ENCODE assay signal across 19 cellular contexts in genomic region chr9:134661299-134661698, GRCh38. TPM values are rescaled to one million over a fixed set of nuclear protein-coding genes. Genes with fewer than 3 reads are reported as not detected.
DNase-seq lines count a peak whose midpoint lies in the region; ATAC-seq, FAIRE-seq and TF ChIP-seq lines count a peak whose summit lies in the region.
"Had no signal": no experiment of that assay in that cellular context is flagged by ENCODE, and none has a peak within 500 bp of the region (broad histone marks: within the 10 kb centered on the region; RNA-seq: fewer than 3 reads in every experiment).

No MANE protein-coding gene starts in this region.

- H3K9ac ChIP-seq in liver (ENCODE audit: low read depth in 1 of 2, low read length in 2 of 2) (no peak overlapping the region), HepG2 (ENCODE audit: insufficient read depth, low read depth, low read length) (no peak overlapping the region), trophoblast cell (ENCODE audit: low read length) (peak overlapping the region; percentile 33)
- H3K9ac ChIP-seq: KMS-11 had no signal

- WGBS in liver = 78% methylated on average over 6 of the region's 6 CpGs
- WGBS in HepG2 (ENCODE audit: low lambda C conversion rate) = 0% methylated on average over 3 of the region's 6 CpGs
- WGBS in heart left ventricle, 4 donors = 71 to 94% (median 74%) methylated on average over 4 to 6 of the region's 6 CpGs
- WGBS in trophoblast cell (ENCODE audit: extremely low coverage, insufficient coverage, insufficient read length) = no CpG with 5 or more reads among the region's 6 CpGs

- DNase-seq in HepG2 (ENCODE audit: low spot score) = no peak
- peak in 2 of 5 donors; percentile 22 to 27 for DNase-seq in heart left ventricle
- DNase-seq in trophoblast cell = no peak
- DNase-seq in activated CD4-positive, alpha-beta T cell treated with anti-CD3 and anti-CD28 coated beads, Interleukin-2, amount 50 U/mL, for 1 hour = no peak
- no peak for DNase-seq in endothelial cell (ENCODE audit: low spot score)
- no peak for DNase-seq in SK-N-DZ (ENCODE audit: low spot score)
- DNase-seq: ACHN; activated T-cell treated with anti-CD3 and anti-CD28 coated beads, Interleukin-2, amount 50 U/mL, for 4 hours; H7; NCI-H1694 treated with DMSO at 0.1 percent for 48 hours; NCI-H524 treated with DMSO at 0.1 percent for 48 hours; stimulated activated CD4-positive, alpha-beta T cell treated with anti-CD3 and anti-CD28 coated beads, Interleukin-2, amount 100 ng/mL, for 48 hours had no signal

- no peaks in the 10 kb centered on the region for H3K4me1 Mint-ChIP-seq in endothelial cell (ENCODE audit: unreplicated experiment)

- H3K9me3 ChIP-seq in liver (ENCODE audit: control insufficient read depth in 4 of 4, low read length in 3 of 4) = peaks cover 0 to 12% (median 4%) of the 10 kb centered on the region in 4 donors
- H3K9me3 ChIP-seq in HepG2 (ENCODE audit: low read length) = peaks cover 15% of the 10 kb centered on the region
- peaks cover 0 to 8% (median 0%) of the 10 kb centered on the region in 12 donors for H3K9me3 ChIP-seq in heart left ventricle
- no peaks in the 10 kb centered on the region for H3K9me3 ChIP-seq in trophoblast cell (ENCODE audit: insufficient read depth, low read depth, low read length)

- H4K91ac ChIP-seq in trophoblast cell (ENCODE audit: low read depth, low read length) = peak overlapping the region; percentile 90

- H4K8ac ChIP-seq in trophoblast cell (ENCODE audit: low read depth, low read length) = peak overlapping the region; percentile 47

- H3K27ac Mint-ChIP-seq in endothelial cell (ENCODE audit: unreplicated experiment) = no peak overlapping the region
- H3K27ac Mint-ChIP-seq: dendritic cell treated with granulocyte-macrophage colony-stimulating factor and Interleukin-4, amounts not matched to agents 40 ng/mL and 50 ng/mL, for 4 days had no signal

- H3K27me3 Mint-ChIP-seq in endothelial cell (ENCODE audit: unreplicated experiment) = peaks cover 6% of the 10 kb centered on the region

- FAIRE-seq in HepG2 (lab: Jason Lieb, UNC) = no peak
- FAIRE-seq: D721Med had no signal

- no peaks in the 10 kb centered on the region for H3K36me3 Mint-ChIP-seq in endothelial cell (ENCODE audit: low read depth, unreplicated experiment)

- TF ChIP-seq CTCF in liver (IDR thresholded peaks at IDR 0.05; ENCODE audit: low read depth, low read length, missing input control) (no peak), HepG2 (CRISPR knock-in tag; IDR thresholded peaks at IDR 0.05) (no peak), heart left ventricle (IDR thresholded peaks at IDR 0.05) (no peak), endothelial cell (IDR thresholded peaks at IDR 0.05; ENCODE audit: unreplicated experiment) (no peak)

- no peak overlapping the region for H4K12ac ChIP-seq in trophoblast cell (ENCODE audit: low read depth, low read length)

- TF ChIP-seq POLR2A in HepG2 (IDR thresholded peaks at IDR 0.05; ENCODE audit: insufficient read depth in 1 of 2, low read depth in 2 of 2, low read length in 2 of 2) (no peak), heart left ventricle (IDR thresholded peaks at IDR 0.05) (no peak)

- peaks cover 46% of the 10 kb centered on the region for H3K79me1 ChIP-seq in trophoblast cell (ENCODE audit: low read length)

- CTCF ChIA-PET in HepG2 (lab: Yijun Ruan, JAX; ENCODE audit: low intra/inter-chr PET ratio, low total read pairs) = no interaction called here

- H3K18ac ChIP-seq in trophoblast cell (ENCODE audit: low read length) = peak overlapping the region; percentile 76

- no peaks in the 10 kb centered on the region for H4K20me1 ChIP-seq in HepG2 (ENCODE audit: insufficient read depth, low read length)

- intact Hi-C loops in HepG2 (cut with micrococcal nuclease; ENCODE audit: unreplicated experiment) = no loop called here
- intact Hi-C loops in heart left ventricle (cut with DNase I) = no loop called here

- H2BK5ac ChIP-seq in trophoblast cell (ENCODE audit: low read depth, low read length, poor library complexity) = peak overlapping the region; percentile 75

- H3K36me3 ChIP-seq in liver (ENCODE audit: control insufficient read depth in 4 of 4, insufficient read depth in 3 of 4, low read depth in 1 of 4, low read length in 3 of 4) (no peaks in the 10 kb centered on the region), HepG2 (replicated peaks in 1 of 2; ENCODE audit: control insufficient read depth in 1 of 2, insufficient read depth in 2 of 2, low read length in 2 of 2) (no peaks in the 10 kb centered on the region), heart left ventricle (no peaks in the 10 kb centered on the region), trophoblast cell (ENCODE audit: control insufficient read depth in 1 of 2, insufficient read depth in 2 of 2, low read length in 2 of 2) (peaks cover 15 to 23% of the 10 kb centered on the region in 2 experiments)

- H3K27ac ChIP-seq in liver (ENCODE audit: low read depth in 1 of 2, low read length in 2 of 2) (peak overlapping the region; percentile 1 to 25), HepG2 (ENCODE audit: extremely low read length, insufficient read depth, low read length) (no peak overlapping the region), heart left ventricle (peak overlapping the region in 11 of 12 donors; percentile 60 to 90 (median 76)), trophoblast cell (ENCODE audit: low read depth, low read length) (peak overlapping the region; percentile 95)
- H3K27ac ChIP-seq: foreskin keratinocyte, KMS-11, PC-9 had no signal

- H3K23ac ChIP-seq in trophoblast cell (ENCODE audit: low read length) = no peak overlapping the region

- H2AFZ ChIP-seq in HepG2 (ENCODE audit: low read length) (no peak overlapping the region), trophoblast cell (ENCODE audit: insufficient read depth, low read length, poor library complexity) (peak overlapping the region; percentile 0)
- H2AFZ ChIP-seq: PC-9 had no signal

- H3K4me2 ChIP-seq in HepG2 (ENCODE audit: low read depth, low read length) (no peak overlapping the region), trophoblast cell (ENCODE audit: low read length) (peak overlapping the region; percentile 33)
- H3K4me2 ChIP-seq: KMS-11, PC-9 had no signal

- H3K14ac ChIP-seq in trophoblast cell (ENCODE audit: low read length) = peak overlapping the region; percentile 61

- no peaks in the 10 kb centered on the region for H3K4me1 ChIP-seq in liver (ENCODE audit: control insufficient read depth in 4 of 4, insufficient read depth in 4 of 4, low read length in 3 of 4)
- no peaks in the 10 kb centered on the region for H3K4me1 ChIP-seq in HepG2 (ENCODE audit: insufficient read depth, low read length)
- H3K4me1 ChIP-seq in heart left ventricle = peaks cover 0 to 52% (median 28%) of the 10 kb centered on the region in 12 donors
- H3K4me1 ChIP-seq in trophoblast cell (ENCODE audit: control insufficient read depth in 1 of 2, insufficient read depth in 2 of 2, low read length in 2 of 2) = peaks cover 51 to 56% of the 10 kb centered on the region in 2 experiments
- H3K4me1 ChIP-seq: foreskin keratinocyte had no signal

- peak overlapping the region; percentile 59 for H2AK5ac ChIP-seq in trophoblast cell (ENCODE audit: low read length)

- H3K27me3 ChIP-seq in liver (ENCODE audit: control insufficient read depth in 4 of 4, insufficient read depth in 4 of 4, low read length in 3 of 4) = no peaks in the 10 kb centered on the region
- H3K27me3 ChIP-seq in HepG2 (ENCODE audit: control insufficient read depth in 1 of 2, insufficient read depth in 2 of 2, low read length in 2 of 2) = peaks cover 6 to 32% of the 10 kb centered on the region in 2 experiments; a peak in 3 of 5 replicates
- no peaks in the 10 kb centered on the region for H3K27me3 ChIP-seq in heart left ventricle
- H3K27me3 ChIP-seq in trophoblast cell (ENCODE audit: insufficient read depth, low read length) = no peaks in the 10 kb centered on the region
- H3K27me3 ChIP-seq: foreskin keratinocyte had no signal

- in situ Hi-C loops in HepG2 (cut with HindIII; ENCODE audit: extremely low pct_ligation_motif_present, low pct_unique_long_range_greater_than_20kb) = no loop called here

- no TSS peak for BruUV-seq in HepG2 (replicated peaks; lab: Mats Ljungman, UMichigan)

- no peaks in the 10 kb centered on the region for H3K79me2 ChIP-seq in HepG2 (ENCODE audit: insufficient read depth, low read length)
- H3K79me2 ChIP-seq in trophoblast cell (ENCODE audit: control insufficient read depth, insufficient read depth, low read length, poor library complexity) = peaks cover 11% of the 10 kb centered on the region

- POLR2A ChIA-PET in HepG2 (lab: Yijun Ruan, JAX) = no interaction called here

- TF ChIP-seq EP300 in HepG2 (IDR thresholded peaks at IDR 0.05; ENCODE audit: low read depth in 2 of 2, low read length in 2 of 2) (no peak), HepG2 (CRISPR knock-in tag; IDR thresholded peaks at IDR 0.05; ENCODE audit: borderline replicate concordance) (no peak)

- H3K4me3 Mint-ChIP-seq in endothelial cell (ENCODE audit: unreplicated experiment) = no peak overlapping the region
- H3K4me3 Mint-ChIP-seq: activated T-cell treated with anti-CD3 and anti-CD28 coated beads, Interleukin-2, amount 50 U/mL, for 4 hours; dendritic cell treated with granulocyte-macrophage colony-stimulating factor and Interleukin-4, amounts not matched to agents 40 ng/mL and 50 ng/mL, for 4 days had no signal

- H2BK12ac ChIP-seq in trophoblast cell (ENCODE audit: low read length) = peak overlapping the region; percentile 51

- H3K4me3 ChIP-seq in liver (ENCODE audit: low read depth in 1 of 3, low read length in 3 of 3) (no peak overlapping the region), HepG2 (replicated peaks in 1 of 3; ENCODE audit: insufficient read depth in 1 of 3, low read depth in 2 of 3, low read length in 3 of 3) (no peak overlapping the region), heart left ventricle (no peak overlapping the region), trophoblast cell (ENCODE audit: low read depth, low read length) (no peak overlapping the region)
- H3K4me3 ChIP-seq: PC-9 had no signal

- no peaks in the 10 kb centered on the region for H3K9me3 Mint-ChIP-seq in endothelial cell (ENCODE audit: unreplicated experiment)

- peak overlapping the region; percentile 18 for H3K4ac ChIP-seq in trophoblast cell (ENCODE audit: low read depth, low read length)

- ATAC-seq in HepG2 (no peak), heart left ventricle (peak in 1 of 4 donors; percentile 1), HG02840 (IDR thresholded peaks at IDR 0.05; ENCODE audit: low FRiP score, unreplicated experiment) (no peak)
- ATAC-seq: activated T-cell treated with anti-CD3 and anti-CD28 coated beads, Interleukin-2, amount 50 U/mL, for 4 hours had no signal

- TF ChIP-seq RAD21 in liver (IDR thresholded peaks at IDR 0.05) = no peak
- TF ChIP-seq RAD21 in HepG2 (CRISPR knock-in tag; IDR thresholded peaks at IDR 0.05) = no peak

- H2BK120ac ChIP-seq in trophoblast cell (ENCODE audit: insufficient read depth, low read length, poor library complexity) = peak overlapping the region; percentile 60

RNA-seq across cellular contexts. Expression of gene COL5A1, which starts 19.7 kb away (rescaled TPM):
- total RNA-seq in liver = 10 to 100 TPM; 12.3 to 15.6 TPM
- 10 to 100 TPM in 1 of 2 donors, under 1 TPM in 1; 0.67 to 10.2 TPM for polyA plus RNA-seq in liver
- total RNA-seq in HepG2 (2016; rRNA removed; fragmentation: Illumina TruSeq; extraction: Trizol) = not detected in 2 replicates
- total RNA-seq in HepG2 (2016; cell fraction: cytosol; rRNA removed; fragmentation: Illumina TruSeq; extraction: Trizol; ENCODE audit: low read depth) = not detected in 2 replicates
- total RNA-seq in HepG2 (2016; cell fraction: insoluble cytoplasmic fraction; rRNA removed; fragmentation: Illumina TruSeq; extraction: Trizol) = not detected in 2 replicates
- not detected in 2 replicates for total RNA-seq in HepG2 (2016; cell fraction: membrane; rRNA removed; fragmentation: Illumina TruSeq; extraction: Trizol)
- not detected in 2 replicates for total RNA-seq in HepG2 (2016; cell fraction: nucleus; rRNA removed; fragmentation: Illumina TruSeq; extraction: Trizol)
- under 0.01 TPM in 1 of 2 replicates, not detected in the other for polyA plus RNA-seq in HepG2 (2011; rRNA removed)
- polyA plus RNA-seq in HepG2 (2011; cell fraction: cytosol; rRNA removed) = under 0.01 TPM in 1 of 2 replicates, not detected in the other
- 0.07 and 0.08 TPM in 2 replicates for polyA plus RNA-seq in HepG2 (2011; cell fraction: nucleus; rRNA removed)
- polyA plus RNA-seq in HepG2 (2012) = not detected in 2 replicates
- not detected in 2 replicates for polyA plus RNA-seq in HepG2 (2016; cell fraction: cytosol; fragmentation: Illumina TruSeq; extraction: Trizol; ENCODE audit: low read depth)
- polyA plus RNA-seq in HepG2 (2016; cell fraction: insoluble cytoplasmic fraction; fragmentation: Illumina TruSeq; extraction: Trizol; ENCODE audit: low read depth) = not detected in 2 replicates
- polyA plus RNA-seq in HepG2 (2016; cell fraction: membrane; fragmentation: Illumina TruSeq; extraction: Trizol; ENCODE audit: low read depth) = not detected in 2 replicates
- polyA plus RNA-seq in HepG2 (2016; cell fraction: nucleus; fragmentation: Illumina TruSeq; extraction: Trizol; ENCODE audit: insufficient read depth, low read depth) = 0.19 TPM in 1 of 2 replicates, not detected in the other
- 0.04 and 20.3 TPM in 2 replicates for polyA minus RNA-seq in HepG2 (2011; rRNA and poly(A)+ RNA removed; ENCODE audit: low replicate concordance)
- polyA minus RNA-seq in HepG2 (2011; cell fraction: cytosol; rRNA and poly(A)+ RNA removed) = 0.20 TPM in 1 of 2 replicates, not detected in the other
- polyA minus RNA-seq in HepG2 (2011; cell fraction: nucleus; rRNA and poly(A)+ RNA removed) = not detected in 2 replicates
- total RNA-seq in heart left ventricle = 10 to 100 TPM in 7 of 9 donors, 1 to 10 TPM in 2; 7.6 to 91.3 (median 13.4) TPM
- polyA plus RNA-seq in heart left ventricle = 10 to 100 TPM in 1 of 2 donors, 1 to 10 TPM in 1; 8.5 to 18.9 TPM
- 431 and 476 TPM in 2 replicates for polyA plus RNA-seq in trophoblast cell (2013)
- total RNA-seq in endothelial cell (ENCODE audit: unreplicated experiment) = 24.3 TPM
- polyA plus RNA-seq in SK-N-DZ (2014; cell fraction: cytosol; rRNA removed) = not detected in 2 replicates
- not detected in 2 replicates for polyA plus RNA-seq in SK-N-DZ (2014; cell fraction: nucleus; rRNA removed)

Comparison
In these comparisons a context has a peak if more than half of its experiments do, and no peak if none do; other contexts are left out.
1. RNA of gene COL5A1, which starts 19.7 kb away (total RNA-seq): 24.3 TPM in endothelial cell (single experiment), 12.3 to 15.6 TPM in liver and 7.6 to 91.3 TPM in heart left ventricle; not detected in HepG2; every median in the first group is over 4 times any median in the second.